Comparison of ENCODE assay signal across 10 cellular contexts in genomic region chr6:28758046-28758817, GRCh38.
DNase-seq lines count a peak whose midpoint lies in the region; ATAC-seq, FAIRE-seq and TF ChIP-seq lines count a peak whose summit lies in the region.
"Had no signal": no experiment of that assay in that cellular context is flagged by ENCODE, and none has a peak within 500 bp of the region (broad histone marks: within the 10 kb centered on the region; RNA-seq: fewer than 3 reads in every experiment).

No MANE protein-coding gene starts in this region.

- H3K27ac ChIP-seq in HepG2 (ENCODE audit: extremely low read length, insufficient read depth, low read length): no peak overlapping the region

- H3K36me3 Mint-ChIP-seq in activated naive CD8-positive, alpha-beta T cell treated with anti-CD3 and anti-CD28 coated beads for 36 hours: peaks cover 2% of the 10 kb centered on the region
- H3K36me3 Mint-ChIP-seq: activated naive CD8-positive, alpha-beta T cell treated with anti-CD3 and anti-CD28 coated beads, Interleukin-2, amount 10 ng/mL, durations not matched to agents 7 days and 5 days had no signal

- peaks cover 80% of the 10 kb centered on the region for H3K27me3 Mint-ChIP-seq in activated naive CD8-positive, alpha-beta T cell treated with anti-CD3 and anti-CD28 coated beads for 36 hours

- H3K36me3 ChIP-seq in HepG2 (replicated peaks in 1 of 2; ENCODE audit: control insufficient read depth in 1 of 2, insufficient read depth in 2 of 2, low read length in 2 of 2): no peaks in the 10 kb centered on the region

- peak overlapping the region; percentile 9 for H3K27ac Mint-ChIP-seq in activated naive CD8-positive, alpha-beta T cell treated with anti-CD3 and anti-CD28 coated beads for 36 hours
- H3K27ac Mint-ChIP-seq: activated naive CD8-positive, alpha-beta T cell treated with anti-CD3 and anti-CD28 coated beads, Interleukin-2, amount 10 ng/mL, durations not matched to agents 7 days and 5 days had no signal

- TF ChIP-seq CTCF in HepG2 (CRISPR knock-in tag; IDR thresholded peaks at IDR 0.05): no peak

- H2AFZ ChIP-seq in HepG2 (ENCODE audit: low read length): peak overlapping the region; percentile 93

- DNase-seq in GM04504 (ENCODE audit: low read depth) (peak; percentile 31), NAMALWA (ENCODE audit: low spot score) (peak; percentile 68), HepG2 (ENCODE audit: low spot score) (peak; percentile 80), GM03348 (ENCODE audit: low spot score) (no peak)
- no peak for DNase-seq in activated naive CD8-positive, alpha-beta T cell treated with anti-CD3 and anti-CD28 coated beads for 36 hours
- DNase-seq in activated CD4-positive, CD25-positive, alpha-beta regulatory T cell treated with anti-CD3 and anti-CD28 coated beads, Interleukin-2, amount 50 U/mL, for 72 hours: no peak
- DNase-seq: activated naive CD8-positive, alpha-beta T cell treated with anti-CD3 and anti-CD28 coated beads, Interleukin-2, amount 10 ng/mL, durations not matched to agents 7 days and 5 days; NCI-H345 had no signal

- no peaks in the 10 kb centered on the region for H3K4me1 Mint-ChIP-seq in activated naive CD8-positive, alpha-beta T cell treated with anti-CD3 and anti-CD28 coated beads for 36 hours
- H3K4me1 Mint-ChIP-seq: activated naive CD8-positive, alpha-beta T cell treated with anti-CD3 and anti-CD28 coated beads, Interleukin-2, amount 10 ng/mL, durations not matched to agents 7 days and 5 days had no signal

- intact Hi-C loops in HepG2 (cut with micrococcal nuclease; ENCODE audit: unreplicated experiment): no loop called here

- peak overlapping the region; percentile 91 for H3K4me2 ChIP-seq in HepG2 (ENCODE audit: low read depth, low read length)

- no TSS peak for BruUV-seq in HepG2 (replicated peaks; lab: Mats Ljungman, UMichigan)

- H3K4me3 ChIP-seq in HepG2 (replicated peaks in 1 of 3; ENCODE audit: insufficient read depth in 1 of 3, low read depth in 2 of 3, low read length in 3 of 3): peak overlapping the region; percentile 49 to 71 (median 62)

- FAIRE-seq in HepG2 (lab: Jason Lieb, UNC): peak; percentile 68

- no peak overlapping the region for H3K4me3 Mint-ChIP-seq in activated naive CD8-positive, alpha-beta T cell treated with anti-CD3 and anti-CD28 coated beads for 36 hours
- H3K4me3 Mint-ChIP-seq: activated naive CD8-positive, alpha-beta T cell treated with anti-CD3 and anti-CD28 coated beads, Interleukin-2, amount 10 ng/mL, durations not matched to agents 7 days and 5 days had no signal

- 4% methylated on average over 19 of the region's 19 CpGs for WGBS in HepG2 (ENCODE audit: low lambda C conversion rate)

- TF ChIP-seq RAD21 in HepG2 (CRISPR knock-in tag; IDR thresholded peaks at IDR 0.05): no peak

- CTCF ChIA-PET in HepG2 (lab: Yijun Ruan, JAX; ENCODE audit: low intra/inter-chr PET ratio, low total read pairs): no interaction called here

- H3K79me2 ChIP-seq in HepG2 (ENCODE audit: insufficient read depth, low read length): no peaks in the 10 kb centered on the region

- no peaks in the 10 kb centered on the region for H4K20me1 ChIP-seq in HepG2 (ENCODE audit: insufficient read depth, low read length)

- POLR2A ChIA-PET in HepG2 (lab: Yijun Ruan, JAX): interaction anchor here (0.6 to 2.2 kb wide), 8 partner anchors 11 to 986 kb away, joined by 3 to 7 read pairs (median 4); partner anchors contain the start of gene TRIM27

- no peak for TF ChIP-seq POLR2A in HepG2 (IDR thresholded peaks at IDR 0.05; ENCODE audit: insufficient read depth in 1 of 2, low read depth in 2 of 2, low read length in 2 of 2)

- H3K9ac ChIP-seq in HepG2 (ENCODE audit: insufficient read depth, low read depth, low read length): 0 out of 2 replicates have a peak overlapping the region, but pooled peaks have one; percentile 37

- no peaks in the 10 kb centered on the region for H3K9me3 Mint-ChIP-seq in activated naive CD8-positive, alpha-beta T cell treated with anti-CD3 and anti-CD28 coated beads for 36 hours
- H3K9me3 Mint-ChIP-seq: activated naive CD8-positive, alpha-beta T cell treated with anti-CD3 and anti-CD28 coated beads, Interleukin-2, amount 10 ng/mL, durations not matched to agents 7 days and 5 days had no signal

- H3K27me3 ChIP-seq in HepG2 (ENCODE audit: control insufficient read depth in 1 of 2, insufficient read depth in 2 of 2, low read length in 2 of 2): no peaks in the 10 kb centered on the region; a peak in 2 of 5 replicates

- peaks cover 27% of the 10 kb centered on the region for H3K4me1 ChIP-seq in HepG2 (ENCODE audit: insufficient read depth, low read length)

- no peaks in the 10 kb centered on the region for H3K9me3 ChIP-seq in HepG2 (ENCODE audit: low read length)

- in situ Hi-C loops in HepG2 (cut with HindIII; ENCODE audit: extremely low pct_ligation_motif_present, low pct_unique_long_range_greater_than_20kb): no loop called here

- peak; percentile 77 for ATAC-seq in HepG2
- no peak for ATAC-seq in GM18907 (IDR thresholded peaks at IDR 0.05; ENCODE audit: unreplicated experiment)
- no peak for ATAC-seq in HG02884 (IDR thresholded peaks at IDR 0.05; ENCODE audit: unreplicated experiment)

- TF ChIP-seq EP300 in HepG2 (IDR thresholded peaks at IDR 0.05; ENCODE audit: low read depth in 2 of 2, low read length in 2 of 2) (no peak), HepG2 (CRISPR knock-in tag; IDR thresholded peaks at IDR 0.05; ENCODE audit: borderline replicate concordance) (no peak)

TF ChIP-seq in HepG2, 621 proteins besides CTCF, POLR2A, EP300 and RAD21 (continues in another document):
- TF ChIP-seq ZBTB10 (CRISPR knock-in tag; IDR thresholded peaks at IDR 0.05; ENCODE audit: borderline replicate concordance) (no peak), ZNF746 (CRISPR knock-in tag; IDR thresholded peaks at IDR 0.05) (peak; percentile 99), ZSCAN22 (CRISPR knock-in tag; IDR thresholded peaks at IDR 0.05) (no peak), FOXC1 (CRISPR knock-in tag; IDR thresholded peaks at IDR 0.05; ENCODE audit: borderline replicate concordance) (no peak), ZNF20 (CRISPR knock-in tag; IDR thresholded peaks at IDR 0.05) (no peak), ZBTB1 (CRISPR knock-in tag; IDR thresholded peaks at IDR 0.05; ENCODE audit: borderline replicate concordance) (no peak), GATAD2A (CRISPR knock-in tag; IDR thresholded peaks at IDR 0.05) (peak; percentile 85), HMGXB3 (CRISPR knock-in tag; IDR thresholded peaks at IDR 0.05; ENCODE audit: borderline replicate concordance) (no peak)

Comparison
In these comparisons a context has a peak if more than half of its experiments do, and no peak if none do; other contexts are left out.
1. DNase-seq: peak in GM04504 (single experiment), NAMALWA (single experiment) and HepG2 (single experiment); none in activated naive CD8-positive, alpha-beta T cell treated with anti-CD3 and anti-CD28 coated beads for 36 hours (single experiment), GM03348 (single experiment) and activated CD4-positive, CD25-positive, alpha-beta regulatory T cell treated with anti-CD3 and anti-CD28 coated beads, Interleukin-2, amount 50 U/mL, for 72 hours (single experiment).